In the genomic region with DNA sequence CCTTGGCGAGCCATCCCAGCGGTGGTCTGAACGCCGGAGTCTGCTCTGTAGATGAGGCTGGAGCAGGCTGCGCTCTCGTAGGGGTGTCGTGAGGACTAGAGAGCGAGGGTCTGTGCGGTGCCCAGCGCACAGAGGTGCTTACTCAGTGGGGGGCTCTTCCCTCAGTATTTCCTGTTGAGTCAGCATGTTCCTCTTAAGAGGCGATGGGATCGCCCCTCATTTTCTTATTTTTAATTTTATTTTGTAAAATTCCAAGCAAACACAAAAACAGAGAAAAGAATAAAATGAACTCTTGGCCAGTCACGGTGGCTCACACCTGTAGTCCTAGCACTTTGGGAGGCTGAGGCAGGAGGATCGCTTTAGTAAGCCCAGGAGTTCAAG, we compare ENCODE assay signal across 14 cellular contexts.
"Had no signal": no experiment of that assay in that cellular context is flagged by ENCODE, and none has a peak within 500 bp of the region (broad histone marks: within the 10 kb centered on the region; RNA-seq: fewer than 3 reads in every experiment).

No MANE protein-coding gene starts in this region.

- H3K9me3 ChIP-seq: breast epithelium, thyroid gland, uterus had no signal

- H2AFZ ChIP-seq: neural progenitor cell, parathyroid adenoma had no signal

- H3K4me3 ChIP-seq: breast epithelium, neural progenitor cell, thyroid gland, uterus had no signal

- H3K9me3 Mint-ChIP-seq: activated naive CD4-positive, alpha-beta T cell treated with anti-CD3 and anti-CD28 coated beads, Interleukin-2, amount 50 U/mL, for 72 hours; endodermal cell; neural progenitor cell had no signal

- H3K27me3 ChIP-seq: breast epithelium, neural progenitor cell, thyroid gland, uterus had no signal

- H3K27ac ChIP-seq: breast epithelium, neural progenitor cell, parathyroid adenoma, thyroid gland, uterus had no signal

- H3K4me3 Mint-ChIP-seq: endodermal cell, neural progenitor cell had no signal

- H3K4me1 Mint-ChIP-seq: endodermal cell had no signal

- H3K36me3 Mint-ChIP-seq: activated naive CD4-positive, alpha-beta T cell treated with anti-CD3 and anti-CD28 coated beads, Interleukin-2, amount 50 U/mL, for 72 hours; neural progenitor cell had no signal

- H3K27ac Mint-ChIP-seq: activated naive CD4-positive, alpha-beta T cell treated with anti-CD3 and anti-CD28 coated beads, Interleukin-2, amount 50 U/mL, for 72 hours; endodermal cell; neural progenitor cell had no signal

- DNase-seq: activated CD4-positive, alpha-beta T cell treated with anti-CD3 and anti-CD28 coated beads, Interleukin-2, amount 50 U/mL, for 1 hour; activated effector memory CD4-positive, alpha-beta T cell treated with Interleukin-2 at 50 U/mL for 16 hours; endodermal cell; erythroblast; hippocampal formation; kidney glomerular epithelial cell; retina; stimulated activated CD4-positive, alpha-beta T cell treated with anti-CD3 and anti-CD28 coated beads, Interleukin-4, amount 100 ng/mL, for 4 hours; thyroid gland; uterus had no signal

- H3K4me2 ChIP-seq: neural progenitor cell had no signal

- H3K36me3 ChIP-seq: breast epithelium, neural progenitor cell, uterus had no signal

- H3K79me2 ChIP-seq: parathyroid adenoma had no signal

- H3K9ac ChIP-seq: neural progenitor cell, parathyroid adenoma had no signal

- H3K4me1 ChIP-seq: breast epithelium, parathyroid adenoma, thyroid gland, uterus had no signal
